Comparison of ENCODE assay signal across 8 cellular contexts in genomic region chr16:30184430-30185140, GRCh38. TPM values are rescaled to one million over a fixed set of nuclear protein-coding genes. Genes with fewer than 3 reads are reported as not detected.
DNase-seq lines count a peak whose midpoint lies in the region; ATAC-seq and FAIRE-seq lines count a peak whose summit lies in the region.

No MANE protein-coding gene starts in this region.

- no peaks in the 10 kb centered on the region for H3K36me3 ChIP-seq in ACC112 (ENCODE audit: insufficient read depth, low read length)

- peak; percentile 3 for ATAC-seq in GM21528 (IDR thresholded peaks at IDR 0.05; ENCODE audit: low FRiP score, unreplicated experiment)
- peak in 1 of 2 donors; percentile 0 for ATAC-seq in activated T-cell treated with anti-CD3 and anti-CD28 coated beads, Interleukin-2, amount 50 U/mL, for 4 hours
- peak in 1 of 2 donors; percentile 3 for ATAC-seq in left cardiac atrium

- no peaks in the 10 kb centered on the region for H3K79me2 ChIP-seq in ACC112 (ENCODE audit: control insufficient read depth, insufficient read depth, low read length, unreplicated experiment)

- DNase-seq in NCI-H345 treated with DMSO at 0.1 percent for 48 hours (lab: John Stamatoyannopoulos, UW; ENCODE audit: unreplicated experiment) (peak; percentile 91), left cardiac atrium (peak; percentile 43), HTR-8/SVneo (ENCODE audit: insufficient read length, low spot score) (no peak), HUDEP-2 (lab: John Stamatoyannopoulos, UW; ENCODE audit: unreplicated experiment in 76 of 76) (no peak)
- DNase-seq in activated T-cell treated with anti-CD3 and anti-CD28 coated beads, Interleukin-2, amount 50 U/mL, for 4 hours, result peak; percentile 24
- DNase-seq in stimulated activated CD4-positive, alpha-beta T cell treated with anti-CD3 and anti-CD28 coated beads, Interleukin-2, amount 100 ng/mL, for 24 hours, result peak; percentile 46 to 52

- no peaks in the 10 kb centered on the region for H3K4me1 ChIP-seq in ACC112 (ENCODE audit: control insufficient read depth, insufficient read depth, low read length, unreplicated experiment)

- H2AFZ ChIP-seq in ACC112 (ENCODE audit: low read length, unreplicated experiment), result no peak overlapping the region

- H3K27me3 Mint-ChIP-seq in activated T-cell treated with anti-CD3 and anti-CD28 coated beads, Interleukin-2, amount 50 U/mL, for 4 hours (ENCODE audit: low read depth), result no peaks in the 10 kb centered on the region

- H3K4me3 ChIP-seq in ACC112 (ENCODE audit: low read depth, low read length), result peak overlapping the region; percentile 77; the same call in 1 of the 2 replicates

- peaks cover 34% of the 10 kb centered on the region for H3K4me1 Mint-ChIP-seq in activated T-cell treated with anti-CD3 and anti-CD28 coated beads, Interleukin-2, amount 50 U/mL, for 4 hours (ENCODE audit: low read depth)

- no peak overlapping the region for H3K27ac ChIP-seq in ACC112 (ENCODE audit: low read depth, low read length)

- no peak for FAIRE-seq in HTR-8/SVneo (lab: Jason Lieb, UNC)

- peaks cover 21% of the 10 kb centered on the region for H3K36me3 Mint-ChIP-seq in activated T-cell treated with anti-CD3 and anti-CD28 coated beads, Interleukin-2, amount 50 U/mL, for 4 hours (ENCODE audit: insufficient read depth)

- H3K9me3 Mint-ChIP-seq in activated T-cell treated with anti-CD3 and anti-CD28 coated beads, Interleukin-2, amount 50 U/mL, for 4 hours, result no peaks in the 10 kb centered on the region

- intact Hi-C loops in left cardiac atrium (cut with DNase I), result no loop called here

- H3K4me3 Mint-ChIP-seq in activated T-cell treated with anti-CD3 and anti-CD28 coated beads, Interleukin-2, amount 50 U/mL, for 4 hours, result peak overlapping the region; percentile 98

- no peaks in the 10 kb centered on the region for H3K27me3 ChIP-seq in ACC112 (ENCODE audit: insufficient read depth, low read length)

RNA-seq across cellular contexts. Expression of gene CORO1A, which starts 1.2 kb away (rescaled TPM):
- total RNA-seq in activated T-cell treated with anti-CD3 and anti-CD28 coated beads, Interleukin-2, amount 50 U/mL, for 4 hours, result 100 to 1,000 TPM; 747 to 940 (median 832) TPM
- total RNA-seq in left cardiac atrium, result 10 to 100 TPM; 14.8 to 32.0 TPM

RNA-seq across cellular contexts. Expression of gene BOLA2B, which starts 8.9 kb away (rescaled TPM):
- 100 to 1,000 TPM; 468 to 531 (median 481) TPM for total RNA-seq in activated T-cell treated with anti-CD3 and anti-CD28 coated beads, Interleukin-2, amount 50 U/mL, for 4 hours
- 10 to 100 TPM; 71.4 to 84.6 TPM for total RNA-seq in left cardiac atrium

RNA-seq across cellular contexts. Expression of gene SLX1A, which starts 9.1 kb away (rescaled TPM):
- 100 to 1,000 TPM in 1 of 3 donors, 10 to 100 TPM in 2; 84.5 to 110 (median 95.6) TPM for total RNA-seq in activated T-cell treated with anti-CD3 and anti-CD28 coated beads, Interleukin-2, amount 50 U/mL, for 4 hours
- total RNA-seq in left cardiac atrium, result 10 to 100 TPM; 18.7 to 24.8 TPM

RNA-seq across cellular contexts. Expression of gene SULT1A3, which starts 14.5 kb away (rescaled TPM):
- total RNA-seq in activated T-cell treated with anti-CD3 and anti-CD28 coated beads, Interleukin-2, amount 50 U/mL, for 4 hours, result 1 to 10 TPM; 6.8 to 7.6 (median 7.0) TPM
- 10 to 100 TPM; 12.0 to 22.6 TPM for total RNA-seq in left cardiac atrium

Comparison
In these comparisons a context has a peak if more than half of its experiments do, and no peak if none do; other contexts are left out.
1. DNase-seq: peak in NCI-H345 treated with DMSO at 0.1 percent for 48 hours (single experiment), activated T-cell treated with anti-CD3 and anti-CD28 coated beads, Interleukin-2, amount 50 U/mL, for 4 hours (single experiment), left cardiac atrium (single experiment) and stimulated activated CD4-positive, alpha-beta T cell treated with anti-CD3 and anti-CD28 coated beads, Interleukin-2, amount 100 ng/mL, for 24 hours (2 of 2); none in HTR-8/SVneo (single experiment) and HUDEP-2 (0 of 76).
2. RNA of gene CORO1A, which starts 1.2 kb away (total RNA-seq): 747 to 940 TPM in activated T-cell treated with anti-CD3 and anti-CD28 coated beads, Interleukin-2, amount 50 U/mL, for 4 hours; 14.8 to 32.0 TPM in left cardiac atrium; every median in the first group is over 10 times any median in the second.
3. RNA of gene BOLA2B, which starts 8.9 kb away (total RNA-seq): 468 to 531 TPM in activated T-cell treated with anti-CD3 and anti-CD28 coated beads, Interleukin-2, amount 50 U/mL, for 4 hours; 71.4 to 84.6 TPM in left cardiac atrium; every median in the first group is over 4 times any median in the second.